Comparison of ENCODE assay signal across 32 cellular contexts in genomic region chrX:73068467-73069364, GRCh38. TPM values are rescaled to one million over a fixed set of nuclear protein-coding genes. Genes with fewer than 3 reads are reported as not detected.
"Had no signal": no experiment of that assay in that cellular context is flagged by ENCODE, and none has a peak within 500 bp of the region (broad histone marks: within the 10 kb centered on the region; RNA-seq: fewer than 3 reads in every experiment).

No MANE protein-coding gene starts in this region.

- H3K36me3 ChIP-seq: colonic mucosa, esophagus squamous epithelium, gastrocnemius medialis, heart right ventricle, left lung, lower lobe of right lung had no signal

- H3K36me3 Mint-ChIP-seq: immature natural killer cell, mesothelial cell of epicardium had no signal

- H3K4me3 ChIP-seq: colonic mucosa, esophagus squamous epithelium, gastrocnemius medialis, heart right ventricle, left lung, lower lobe of right lung, mucosa of descending colon had no signal

- H3K4me1 Mint-ChIP-seq: endodermal cell, immature natural killer cell, mesothelial cell of epicardium had no signal

- DNase-seq: central memory CD4-positive, alpha-beta T cell; colonic mucosa; cortex of kidney; effector CD8-positive, alpha-beta T cell; effector memory CD8-positive, alpha-beta T cell; endodermal cell; erythroblast; esophagus squamous epithelium; foreskin fibroblast; foreskin melanocyte; gastrocnemius medialis; glutamatergic neuron; head of caudate nucleus; heart right ventricle; hippocampal formation; immature natural killer cell; islet precursor cell; left cardiac atrium; left lung; left ventricle myocardium superior; lower lobe of right lung; mesenchymal stem cell; mucosa of descending colon had no signal

- H3K9me3 Mint-ChIP-seq: effector memory CD8-positive, alpha-beta T cell had no signal

- FAIRE-seq: endometrium had no signal

- H3K4me3 Mint-ChIP-seq: dendritic cell treated with granulocyte-macrophage colony-stimulating factor and Interleukin-4, amounts not matched to agents 40 ng/mL and 50 ng/mL, for 4 days; effector memory CD8-positive, alpha-beta T cell; endodermal cell; immature natural killer cell; mesothelial cell of epicardium had no signal

- H3K4me1 ChIP-seq: colonic mucosa, esophagus squamous epithelium, gastrocnemius medialis, heart right ventricle, left lung, lower lobe of right lung had no signal

- H3K27me3 ChIP-seq: colonic mucosa, esophagus squamous epithelium, gastrocnemius medialis, heart right ventricle, left lung had no signal

- H3K27me3 Mint-ChIP-seq: dendritic cell treated with granulocyte-macrophage colony-stimulating factor and Interleukin-4, amounts not matched to agents 40 ng/mL and 50 ng/mL, for 4 days; effector memory CD8-positive, alpha-beta T cell had no signal

- H3K9me3 ChIP-seq: colonic mucosa, gastrocnemius medialis, lower lobe of right lung, mucosa of descending colon had no signal

- H3K27ac Mint-ChIP-seq: dendritic cell treated with granulocyte-macrophage colony-stimulating factor and Interleukin-4, amounts not matched to agents 40 ng/mL and 50 ng/mL, for 4 days; effector memory CD8-positive, alpha-beta T cell; endodermal cell; immature natural killer cell; mesothelial cell of epicardium had no signal

- ATAC-seq: effector memory CD8-positive, alpha-beta T cell; esophagus mucosa; gastrocnemius medialis; heart right ventricle; left cardiac atrium; left lung; left ventricle myocardium superior; lower lobe of right lung; mucosa of descending colon had no signal

- H3K27ac ChIP-seq: colonic mucosa, epithelial cell of prostate, esophagus squamous epithelium, gastrocnemius medialis, heart right ventricle, left lung, lower lobe of right lung had no signal

RNA-seq across cellular contexts. Expression of gene PABPC1L2A, which starts 10.6 kb away (rescaled TPM):
- total RNA-seq: colonic mucosa, dermis microvascular lymphatic vessel endothelial cell, esophagus mucosa, esophagus squamous epithelium, gastrocnemius medialis, glomerular endothelial cell, heart right ventricle, kidney epithelial cell, left cardiac atrium, left lung, left ventricle myocardium superior, lower lobe of right lung, lung microvascular endothelial cell, mesothelial cell of epicardium, mucosa of descending colon had no signal
- polyA plus RNA-seq: heart right ventricle, immature natural killer cell had no signal
